Comparison of ENCODE assay signal across 1 cellular context in the genomic region with DNA sequence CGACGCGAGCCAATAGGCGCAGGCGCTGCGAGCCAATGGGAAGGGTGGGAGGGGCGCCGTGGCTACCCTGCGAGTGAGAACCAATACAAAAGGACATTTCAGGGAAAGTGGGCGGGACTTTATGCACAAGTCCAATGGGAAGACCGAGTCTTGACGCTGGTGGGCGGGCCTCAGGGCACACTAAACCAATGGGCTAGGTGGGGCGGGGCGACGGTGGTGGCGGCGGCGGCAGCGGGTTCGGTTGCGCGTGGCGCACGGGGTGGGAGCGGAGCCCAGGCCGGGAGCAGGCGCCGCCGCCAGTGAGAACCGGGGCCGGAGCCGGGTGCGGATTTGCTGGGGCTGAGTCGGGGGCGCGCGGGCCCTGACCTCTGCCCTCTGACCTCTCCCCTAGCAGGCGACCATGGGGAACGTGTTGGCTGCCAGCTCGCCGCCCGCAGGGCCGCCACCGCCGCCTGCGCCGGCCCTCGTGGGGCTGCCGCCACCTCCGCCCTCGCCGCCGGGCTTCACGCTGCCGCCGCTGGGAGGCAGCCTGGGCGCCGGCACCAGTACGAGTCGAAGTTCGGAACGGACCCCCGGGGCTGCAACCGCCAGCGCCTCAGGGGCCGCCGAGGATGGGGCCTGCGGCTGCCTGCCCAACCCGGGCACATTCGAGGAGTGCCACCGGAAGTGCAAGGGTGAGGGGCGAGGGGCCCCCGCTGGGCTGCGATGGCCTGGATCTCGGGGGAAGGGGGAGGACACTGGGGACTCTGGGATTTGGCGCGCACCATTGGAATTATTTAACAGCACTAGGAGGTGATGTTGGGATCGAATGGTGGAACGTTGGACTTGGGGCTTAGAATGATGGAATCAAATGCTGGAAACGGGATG.
TF ChIP-seq lines count a peak whose summit lies in the region.

A gene (plus strand): TSS at position 239 of the 867 bp plus-strand sequence. CDS start 162 bp downstream, at position 401.

TF ChIP-seq in HCT116, 20 proteins besides CTCF, POLR2A, EP300 and RAD21 (continued from another document):
- TF ChIP-seq, protein P1, sequence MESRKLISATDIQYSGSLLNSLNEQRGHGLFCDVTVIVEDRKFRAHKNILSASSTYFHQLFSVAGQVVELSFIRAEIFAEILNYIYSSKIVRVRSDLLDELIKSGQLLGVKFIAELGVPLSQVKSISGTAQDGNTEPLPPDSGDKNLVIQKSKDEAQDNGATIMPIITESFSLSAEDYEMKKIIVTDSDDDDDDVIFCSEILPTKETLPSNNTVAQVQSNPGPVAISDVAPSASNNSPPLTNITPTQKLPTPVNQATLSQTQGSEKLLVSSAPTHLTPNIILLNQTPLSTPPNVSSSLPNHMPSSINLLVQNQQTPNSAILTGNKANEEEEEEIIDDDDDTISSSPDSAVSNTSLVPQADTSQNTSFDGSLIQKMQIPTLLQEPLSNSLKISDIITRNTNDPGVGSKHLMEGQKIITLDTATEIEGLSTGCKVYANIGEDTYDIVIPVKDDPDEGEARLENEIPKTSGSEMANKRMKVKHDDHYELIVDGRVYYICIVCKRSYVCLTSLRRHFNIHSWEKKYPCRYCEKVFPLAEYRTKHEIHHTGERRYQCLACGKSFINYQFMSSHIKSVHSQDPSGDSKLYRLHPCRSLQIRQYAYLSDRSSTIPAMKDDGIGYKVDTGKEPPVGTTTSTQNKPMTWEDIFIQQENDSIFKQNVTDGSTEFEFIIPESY (IDR thresholded peaks at IDR 0.05; ENCODE audit: extremely low read depth, insufficient replicate concordance, low read length) = no peak
- TF ChIP-seq POLR2AphosphoS5 (IDR thresholded peaks at IDR 0.05; ENCODE audit: low read depth, low read length) = peak; percentile 54
- TF ChIP-seq ELF1 (IDR thresholded peaks at IDR 0.05; ENCODE audit: borderline replicate concordance, low read depth) = no peak
- peak; percentile 89; the same call in 1 of the 2 replicates for TF ChIP-seq ZFX (IDR thresholded peaks at IDR 0.05)
- TF ChIP-seq EZH2 (IDR thresholded peaks at IDR 0.05) = no peak
- no peak for TF ChIP-seq JUND (IDR thresholded peaks at IDR 0.05)
- no peak for TF ChIP-seq SIN3A (IDR thresholded peaks at IDR 0.05; ENCODE audit: low read depth)
- no peak for TF ChIP-seq FOSL1 (IDR thresholded peaks at IDR 0.05; ENCODE audit: low read depth)
- TF ChIP-seq YY1 (IDR thresholded peaks at IDR 0.05; ENCODE audit: extremely low read depth, insufficient replicate concordance, low read depth, low read length) = no peak
